ENCODE assay signal across 13 cellular contexts in the genomic region with DNA sequence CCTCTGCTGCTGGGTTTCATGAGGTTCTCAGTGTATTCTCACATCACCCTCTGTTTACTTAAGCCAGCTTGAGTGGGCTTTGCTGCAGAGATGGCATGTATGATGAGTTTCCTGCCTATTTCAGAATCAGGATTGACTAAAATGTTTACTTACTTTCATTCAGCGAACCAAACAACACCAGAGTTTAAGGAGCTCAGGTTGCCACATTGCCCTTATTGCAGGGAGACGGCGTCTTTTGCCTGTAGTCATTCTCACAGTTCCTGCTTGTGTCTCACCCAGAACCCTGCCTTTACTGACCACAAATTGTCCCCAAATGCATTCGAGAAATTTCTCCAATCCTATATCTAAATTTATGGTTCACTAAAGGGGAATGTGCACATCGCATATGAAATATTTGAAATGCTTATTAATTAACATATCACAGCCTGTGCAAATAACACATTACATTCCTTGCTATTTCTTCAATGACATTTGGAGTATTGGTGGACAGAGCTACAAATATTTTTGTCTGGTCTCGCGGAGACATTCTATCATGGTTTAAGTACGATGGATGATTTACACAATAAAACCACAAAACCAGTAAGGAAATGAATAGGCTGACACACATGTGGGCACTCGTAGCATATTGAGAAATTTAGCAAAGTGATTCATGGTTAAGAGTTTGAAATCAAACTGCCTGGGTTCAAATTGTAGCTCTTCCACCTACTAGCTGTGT.
DNase-seq lines count a peak whose midpoint lies in the region; ATAC-seq, FAIRE-seq and TF ChIP-seq lines count a peak whose summit lies in the region.
"Had no signal": no experiment of that assay in that cellular context is flagged by ENCODE, and none has a peak within 500 bp of the region (broad histone marks: within the 10 kb centered on the region; RNA-seq: fewer than 3 reads in every experiment).

No MANE protein-coding gene starts in this region.

- no peaks in the 10 kb centered on the region for H3K9me3 Mint-ChIP-seq in activated T-cell treated with anti-CD3 and anti-CD28 coated beads, Interleukin-2, amount 50 U/mL, for 72 hours

- H3K27ac ChIP-seq in GM23248 (peak overlapping the region; percentile 97), kidney (ENCODE audit: low read depth in 2 of 2, low read length in 2 of 2) (no peak overlapping the region), psoas muscle (no peak overlapping the region)
- H3K27ac ChIP-seq: tibial artery had no signal

- no peaks in the 10 kb centered on the region for H3K9me2 ChIP-seq in GM23248 (ENCODE audit: insufficient read depth)

- peak overlapping the region; percentile 73 to 79 for H3K4me3 Mint-ChIP-seq in activated T-cell treated with anti-CD3 and anti-CD28 coated beads, Interleukin-2, amount 50 U/mL, for 72 hours

- peak overlapping the region; percentile 49 for H3K9ac ChIP-seq in GM23248
- no peak overlapping the region for H3K9ac ChIP-seq in kidney (ENCODE audit: low read length in 2 of 2)

- ATAC-seq in activated T-cell treated with anti-CD3 and anti-CD28 coated beads, Interleukin-2, amount 50 U/mL, for 72 hours (replicated peaks in 1 of 2): peak; percentile 39 to 49
- no peak for ATAC-seq in psoas muscle
- ATAC-seq: HepG2 had no signal

- H3K27me3 Mint-ChIP-seq in activated T-cell treated with anti-CD3 and anti-CD28 coated beads, Interleukin-2, amount 50 U/mL, for 72 hours (ENCODE audit: low read depth): no peaks in the 10 kb centered on the region

- H3K27me3 ChIP-seq in GM23248 (replicated peaks; ENCODE audit: insufficient read depth): no peaks in the 10 kb centered on the region
- H3K27me3 ChIP-seq in psoas muscle (ENCODE audit: insufficient read depth in 3 of 3, low read length in 2 of 3): no peaks in the 10 kb centered on the region
- H3K27me3 ChIP-seq: tibial artery had no signal

- H3K4me1 Mint-ChIP-seq in activated T-cell treated with anti-CD3 and anti-CD28 coated beads, Interleukin-2, amount 50 U/mL, for 72 hours (ENCODE audit: low read depth): peaks cover 68% of the 10 kb centered on the region

- FAIRE-seq in kidney (lab: Jason Lieb, UNC): no peak
- FAIRE-seq: HepG2 had no signal

- H3K27ac Mint-ChIP-seq in activated T-cell treated with anti-CD3 and anti-CD28 coated beads, Interleukin-2, amount 50 U/mL, for 72 hours: peak overlapping the region; percentile 88

- H3K9me3 ChIP-seq in GM23248 (ENCODE audit: low read depth): no peaks in the 10 kb centered on the region
- H3K9me3 ChIP-seq in kidney (ENCODE audit: control insufficient read depth in 1 of 2, low read length in 2 of 2): no peaks in the 10 kb centered on the region
- H3K9me3 ChIP-seq in psoas muscle: no peaks in the 10 kb centered on the region
- H3K9me3 ChIP-seq: tibial artery had no signal

- H3K36me3 ChIP-seq in GM23248 (ENCODE audit: low read depth): no peaks in the 10 kb centered on the region
- H3K36me3 ChIP-seq in kidney (ENCODE audit: control insufficient read depth in 1 of 2, insufficient read depth in 2 of 2, low read length in 2 of 2): no peaks in the 10 kb centered on the region
- no peaks in the 10 kb centered on the region for H3K36me3 ChIP-seq in psoas muscle (ENCODE audit: insufficient read depth in 1 of 2, low read depth in 1 of 2)
- H3K36me3 ChIP-seq: tibial artery had no signal

- H3K4me3 ChIP-seq in GM23248 (no peak overlapping the region), kidney (ENCODE audit: low read length in 2 of 2) (no peak overlapping the region), psoas muscle (no peak overlapping the region)
- H3K4me3 ChIP-seq: tibial artery had no signal

- peaks cover 36% of the 10 kb centered on the region for H3K4me1 ChIP-seq in GM23248 (ENCODE audit: insufficient read depth)
- no peaks in the 10 kb centered on the region for H3K4me1 ChIP-seq in kidney (ENCODE audit: control insufficient read depth in 1 of 2, insufficient read depth in 1 of 2, low read depth in 1 of 2, low read length in 2 of 2)
- H3K4me1 ChIP-seq in psoas muscle: no peaks in the 10 kb centered on the region
- H3K4me1 ChIP-seq: tibial artery had no signal

- in situ Hi-C loops in GM23248 (cut with MboI): no loop called here

- H3K36me3 Mint-ChIP-seq in activated T-cell treated with anti-CD3 and anti-CD28 coated beads, Interleukin-2, amount 50 U/mL, for 72 hours (ENCODE audit: insufficient read depth in 2 of 2): peaks cover 0 to 2% of the 10 kb centered on the region in 2 donors

- WGBS in GM23248 (ENCODE audit: low coverage in 1 of 2, low lambda C conversion rate in 2 of 2, missing lambda C conversion rate in 2 of 2), 2 experiments: 5 to 10% methylated on average over 9 of the region's 9 CpGs
- WGBS in psoas muscle, 3 donors: 78 to 86% (median 82%) methylated on average over 9 of the region's 9 CpGs

- no peaks in the 10 kb centered on the region for H4K20me1 ChIP-seq in GM23248 (ENCODE audit: insufficient read depth)

- H3K79me2 ChIP-seq in GM23248 (ENCODE audit: insufficient read depth): no peaks in the 10 kb centered on the region

- intact Hi-C loops in kidney (cut with DNase I): no loop called here
- intact Hi-C loops in psoas muscle (cut with DNase I): no loop called here

- peak overlapping the region; percentile 42 for H3K4me2 ChIP-seq in GM23248 (ENCODE audit: unreplicated experiment)

- peaks cover 18% of the 10 kb centered on the region for H3F3A ChIP-seq in GM23248 (ENCODE audit: insufficient read depth)

- TF ChIP-seq CTCF in AG09319 (IDR thresholded peaks at IDR 0.05; ENCODE audit: low read depth, low read length) (no peak), kidney (IDR thresholded peaks at IDR 0.05; ENCODE audit: borderline replicate concordance, extremely low read depth, insufficient read depth) (no peak), psoas muscle (IDR thresholded peaks at IDR 0.05) (no peak)

- no peak overlapping the region for H2AFZ ChIP-seq in GM23248

- peak; percentile 59 for DNase-seq in AG09319 (ENCODE audit: extremely low read depth, low read depth)
- DNase-seq in GM23248: peak; percentile 88
- DNase-seq in activated T-cell treated with anti-CD3 and anti-CD28 coated beads, Interleukin-2, amount 50 U/mL, for 72 hours: peak in 1 of 2 donors; percentile 37
- peak; percentile 50 for DNase-seq in glomerular visceral epithelial cell (ENCODE audit: extremely low spot score)
- DNase-seq in kidney: no peak
- no peak for DNase-seq in psoas muscle
- DNase-seq in medulla oblongata (ENCODE audit: extremely low spot score): no peak
- DNase-seq in iPS-NIHi7 (ENCODE audit: extremely low spot score): no peak
- DNase-seq: head of caudate nucleus; NCI-H510A; stimulated activated CD4-positive, alpha-beta T cell treated with anti-CD3 and anti-CD28 coated beads, Interleukin-2, amount 100 ng/mL, for 24 hours; tibial artery had no signal

Comparison
In these comparisons a context has a peak if more than half of its experiments do, and no peak if none do; other contexts are left out.
1. DNase-seq: peak in AG09319 (single experiment), GM23248 (single experiment) and glomerular visceral epithelial cell (single experiment); none in kidney (single experiment), psoas muscle (0 of 2), medulla oblongata (single experiment) and iPS-NIHi7 (single experiment).
2. ATAC-seq: peak in activated T-cell treated with anti-CD3 and anti-CD28 coated beads, Interleukin-2, amount 50 U/mL, for 72 hours (2 of 2); none in psoas muscle (0 of 4).